ENCODE assay signal across 5 cellular contexts in the genomic region with DNA sequence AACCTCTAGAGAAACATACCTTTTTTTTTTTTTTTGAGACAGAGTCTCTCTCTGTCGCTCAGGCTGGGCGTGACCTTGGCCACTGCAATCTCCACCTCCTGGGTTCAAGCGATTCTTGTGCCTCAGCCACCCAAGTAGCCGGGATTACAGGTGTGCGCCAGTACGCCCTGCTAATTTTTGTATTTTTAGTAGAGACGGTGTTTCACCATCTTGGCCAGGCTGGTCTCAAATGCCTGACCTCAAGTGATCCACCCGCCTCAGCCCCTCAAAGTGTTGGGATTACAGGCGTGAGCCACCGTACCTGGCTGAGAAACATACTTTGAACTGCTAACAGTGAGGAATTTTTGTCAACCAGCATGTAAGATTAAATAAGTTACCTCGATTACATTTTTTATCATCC.
DNase-seq lines count a peak whose midpoint lies in the region; ATAC-seq and TF ChIP-seq lines count a peak whose summit lies in the region.
"Not testable (repeated sequence)": the region's sequence is repeated elsewhere in the genome, so short reads cannot be mapped to it uniquely, and the experiment has no call there.

No MANE protein-coding gene starts in this region.

- H3K27me3 Mint-ChIP-seq in CD14-positive monocyte (ENCODE audit: low read depth in 3 of 3); T-helper 17 cell; WTC11 (ENCODE audit: low read depth): not testable (repeated sequence)

- intact Hi-C loops in CD14-positive monocyte (cut with micrococcal nuclease): not testable (repeated sequence)
- intact Hi-C loops in psoas muscle (cut with DNase I): loop anchor here in 1 of 2 donors (5.0 kb wide), 1 partner anchor 78 kb away; no protein-coding TSS in a partner anchor

- H3K4me1 Mint-ChIP-seq in CD14-positive monocyte (peaks cover 21% of the 10 kb centered on the region), T-helper 17 cell (peaks cover 23% of the 10 kb centered on the region), WTC11 (peaks cover 37% of the 10 kb centered on the region)

- TF ChIP-seq CTCF in CD14-positive monocyte (IDR thresholded peaks at IDR 0.05); WTC11 (IDR thresholded peaks at IDR 0.05); psoas muscle (IDR thresholded peaks at IDR 0.05): not testable (repeated sequence)

- not testable (repeated sequence) for DNase-seq in CD14-positive monocyte (ENCODE audit: low spot score); T-helper 17 cell; WTC11 (ENCODE audit: low spot score); psoas muscle

- H3K4me3 Mint-ChIP-seq in CD14-positive monocyte, T-helper 17 cell, WTC11: not testable (repeated sequence)

- H3K36me3 ChIP-seq in psoas muscle (ENCODE audit: insufficient read depth in 1 of 2, low read depth in 1 of 2) (peaks cover 0 to 14% of the 10 kb centered on the region in 2 donors), skeletal muscle tissue (ENCODE audit: control insufficient read depth in 3 of 3, insufficient read depth in 3 of 3, low read length in 3 of 3) (peaks cover 0 to 17% (median 0%) of the 10 kb centered on the region in 3 donors)

- peak overlapping the region in 2 of 3 donors; percentile 16 to 42 for H3K9ac ChIP-seq in skeletal muscle tissue (ENCODE audit: low read depth in 1 of 3, low read length in 3 of 3)

- H3K4me1 ChIP-seq in psoas muscle: peaks cover 75% of the 10 kb centered on the region
- peaks cover 38 to 42% (median 41%) of the 10 kb centered on the region in 3 donors for H3K4me1 ChIP-seq in skeletal muscle tissue (ENCODE audit: control insufficient read depth in 3 of 3, insufficient read depth in 3 of 3, low read length in 3 of 3)

- not testable (repeated sequence) for ATAC-seq in T-helper 17 cell, WTC11
- ATAC-seq in psoas muscle: peak in 3 of 4 donors; percentile 36 to 50 (median 46)

- WGBS in psoas muscle, 3 donors: 48 to 92% (median 59%) methylated on average over 11 of the region's 11 CpGs

- H3K27ac Mint-ChIP-seq in CD14-positive monocyte (peak overlapping the region in 4 of 7 donors; percentile 40 to 88 (median 62)), T-helper 17 cell (peak overlapping the region; percentile 67), WTC11 (peak overlapping the region; percentile 65; the same call in 1 of the 2 replicates)

- CTCF ChIA-PET in WTC11 (lab: Charles Lee): not testable (repeated sequence)

- H3K27me3 ChIP-seq in psoas muscle (ENCODE audit: insufficient read depth in 3 of 3, low read length in 2 of 3); skeletal muscle tissue (ENCODE audit: control insufficient read depth in 3 of 3, insufficient read depth in 3 of 3, low read length in 3 of 3): not testable (repeated sequence)

- H3K36me3 Mint-ChIP-seq in CD14-positive monocyte (peaks cover 28 to 38% of the 10 kb centered on the region in 2 donors), WTC11 (peaks cover 21% of the 10 kb centered on the region)
- H3K36me3 Mint-ChIP-seq in T-helper 17 cell (ENCODE audit: low read depth): not testable (repeated sequence)

- H3K27ac ChIP-seq in psoas muscle (peak overlapping the region; percentile 90), skeletal muscle tissue (ENCODE audit: low read depth, low read length) (peak overlapping the region; percentile 79)

- H3K9me3 ChIP-seq in T-helper 17 cell (ENCODE audit: control insufficient read depth, low read length, poor library complexity, severe bottlenecking); psoas muscle; skeletal muscle tissue (ENCODE audit: control insufficient read depth in 3 of 3, low read length in 3 of 3): not testable (repeated sequence)

- H3K4me3 ChIP-seq in psoas muscle: peak overlapping the region; percentile 14
- H3K4me3 ChIP-seq in skeletal muscle tissue (ENCODE audit: low read length in 3 of 3): not testable (repeated sequence)

- H3K9me3 Mint-ChIP-seq in CD14-positive monocyte, WTC11: not testable (repeated sequence)

- POLR2A ChIA-PET in WTC11 (lab: Charles Lee): not testable (repeated sequence)
